Comparison of ENCODE assay signal across 1 cellular context in the genomic region with DNA sequence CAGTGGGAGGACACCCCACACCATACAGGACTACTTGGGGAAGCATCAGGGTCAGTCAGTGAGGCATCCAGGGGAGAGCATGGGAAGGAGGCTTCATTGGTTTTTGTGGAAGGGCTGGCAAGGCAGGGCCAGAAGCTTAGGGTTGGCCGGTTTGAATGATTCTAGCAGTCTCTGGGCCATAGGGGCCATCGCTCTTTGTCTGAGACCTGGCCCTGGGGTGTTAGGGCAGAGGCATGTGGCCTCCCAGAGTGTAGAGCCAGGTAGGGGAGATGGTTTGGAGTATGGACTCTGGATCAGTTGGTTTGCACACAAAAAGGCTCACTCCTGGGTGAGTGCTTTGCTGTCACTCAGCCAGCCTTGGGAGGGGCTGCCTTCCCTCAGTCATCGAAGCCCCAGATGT.
TF ChIP-seq lines count a peak whose summit lies in the region.

No MANE protein-coding gene starts in this region.

TF ChIP-seq in GM23338, 12 proteins besides CTCF, POLR2A, EP300 and RAD21 (continued from another document):
- TF ChIP-seq, protein P1, sequence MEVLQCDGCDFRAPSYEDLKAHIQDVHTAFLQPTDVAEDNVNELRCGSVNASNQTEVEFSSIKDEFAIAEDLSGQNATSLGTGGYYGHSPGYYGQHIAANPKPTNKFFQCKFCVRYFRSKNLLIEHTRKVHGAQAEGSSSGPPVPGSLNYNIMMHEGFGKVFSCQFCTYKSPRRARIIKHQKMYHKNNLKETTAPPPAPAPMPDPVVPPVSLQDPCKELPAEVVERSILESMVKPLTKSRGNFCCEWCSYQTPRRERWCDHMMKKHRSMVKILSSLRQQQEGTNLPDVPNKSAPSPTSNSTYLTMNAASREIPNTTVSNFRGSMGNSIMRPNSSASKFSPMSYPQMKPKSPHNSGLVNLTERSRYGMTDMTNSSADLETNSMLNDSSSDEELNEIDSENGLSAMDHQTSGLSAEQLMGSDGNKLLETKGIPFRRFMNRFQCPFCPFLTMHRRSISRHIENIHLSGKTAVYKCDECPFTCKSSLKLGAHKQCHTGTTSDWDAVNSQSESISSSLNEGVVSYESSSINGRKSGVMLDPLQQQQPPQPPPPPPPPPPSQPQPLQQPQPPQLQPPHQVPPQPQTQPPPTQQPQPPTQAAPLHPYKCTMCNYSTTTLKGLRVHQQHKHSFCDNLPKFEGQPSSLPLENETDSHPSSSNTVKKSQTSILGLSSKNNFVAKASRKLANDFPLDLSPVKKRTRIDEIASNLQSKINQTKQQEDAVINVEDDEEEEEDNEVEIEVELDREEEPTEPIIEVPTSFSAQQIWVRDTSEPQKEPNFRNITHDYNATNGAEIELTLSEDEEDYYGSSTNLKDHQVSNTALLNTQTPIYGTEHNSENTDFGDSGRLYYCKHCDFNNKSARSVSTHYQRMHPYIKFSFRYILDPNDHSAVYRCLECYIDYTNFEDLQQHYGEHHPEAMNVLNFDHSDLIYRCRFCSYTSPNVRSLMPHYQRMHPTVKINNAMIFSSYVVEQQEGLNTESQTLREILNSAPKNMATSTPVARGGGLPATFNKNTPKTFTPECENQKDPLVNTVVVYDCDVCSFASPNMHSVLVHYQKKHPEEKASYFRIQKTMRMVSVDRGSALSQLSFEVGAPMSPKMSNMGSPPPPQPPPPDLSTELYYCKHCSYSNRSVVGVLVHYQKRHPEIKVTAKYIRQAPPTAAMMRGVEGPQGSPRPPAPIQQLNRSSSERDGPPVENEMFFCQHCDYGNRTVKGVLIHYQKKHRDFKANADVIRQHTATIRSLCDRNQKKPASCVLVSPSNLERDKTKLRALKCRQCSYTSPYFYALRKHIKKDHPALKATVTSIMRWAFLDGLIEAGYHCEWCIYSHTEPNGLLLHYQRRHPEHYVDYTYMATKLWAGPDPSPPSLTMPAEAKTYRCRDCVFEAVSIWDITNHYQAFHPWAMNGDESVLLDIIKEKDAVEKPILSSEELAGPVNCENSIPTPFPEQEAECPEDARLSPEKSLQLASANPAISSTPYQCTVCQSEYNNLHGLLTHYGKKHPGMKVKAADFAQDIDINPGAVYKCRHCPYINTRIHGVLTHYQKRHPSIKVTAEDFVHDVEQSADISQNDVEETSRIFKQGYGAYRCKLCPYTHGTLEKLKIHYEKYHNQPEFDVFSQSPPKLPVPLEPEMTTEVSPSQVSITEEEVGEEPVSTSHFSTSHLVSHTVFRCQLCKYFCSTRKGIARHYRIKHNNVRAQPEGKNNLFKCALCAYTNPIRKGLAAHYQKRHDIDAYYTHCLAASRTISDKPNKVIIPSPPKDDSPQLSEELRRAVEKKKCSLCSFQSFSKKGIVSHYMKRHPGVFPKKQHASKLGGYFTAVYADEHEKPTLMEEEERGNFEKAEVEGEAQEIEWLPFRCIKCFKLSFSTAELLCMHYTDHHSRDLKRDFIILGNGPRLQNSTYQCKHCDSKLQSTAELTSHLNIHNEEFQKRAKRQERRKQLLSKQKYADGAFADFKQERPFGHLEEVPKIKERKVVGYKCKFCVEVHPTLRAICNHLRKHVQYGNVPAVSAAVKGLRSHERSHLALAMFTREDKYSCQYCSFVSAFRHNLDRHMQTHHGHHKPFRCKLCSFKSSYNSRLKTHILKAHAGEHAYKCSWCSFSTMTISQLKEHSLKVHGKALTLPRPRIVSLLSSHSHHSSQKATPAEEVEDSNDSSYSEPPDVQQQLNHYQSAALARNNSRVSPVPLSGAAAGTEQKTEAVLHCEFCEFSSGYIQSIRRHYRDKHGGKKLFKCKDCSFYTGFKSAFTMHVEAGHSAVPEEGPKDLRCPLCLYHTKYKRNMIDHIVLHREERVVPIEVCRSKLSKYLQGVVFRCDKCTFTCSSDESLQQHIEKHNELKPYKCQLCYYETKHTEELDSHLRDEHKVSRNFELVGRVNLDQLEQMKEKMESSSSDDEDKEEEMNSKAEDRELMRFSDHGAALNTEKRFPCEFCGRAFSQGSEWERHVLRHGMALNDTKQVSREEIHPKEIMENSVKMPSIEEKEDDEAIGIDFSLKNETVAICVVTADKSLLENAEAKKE (CRISPR knock-in tag; IDR thresholded peaks at IDR 0.05): no peak
- no peak for TF ChIP-seq ZNF331 (CRISPR knock-in tag; IDR thresholded peaks at IDR 0.05; ENCODE audit: low read depth)
- TF ChIP-seq, protein P2, sequence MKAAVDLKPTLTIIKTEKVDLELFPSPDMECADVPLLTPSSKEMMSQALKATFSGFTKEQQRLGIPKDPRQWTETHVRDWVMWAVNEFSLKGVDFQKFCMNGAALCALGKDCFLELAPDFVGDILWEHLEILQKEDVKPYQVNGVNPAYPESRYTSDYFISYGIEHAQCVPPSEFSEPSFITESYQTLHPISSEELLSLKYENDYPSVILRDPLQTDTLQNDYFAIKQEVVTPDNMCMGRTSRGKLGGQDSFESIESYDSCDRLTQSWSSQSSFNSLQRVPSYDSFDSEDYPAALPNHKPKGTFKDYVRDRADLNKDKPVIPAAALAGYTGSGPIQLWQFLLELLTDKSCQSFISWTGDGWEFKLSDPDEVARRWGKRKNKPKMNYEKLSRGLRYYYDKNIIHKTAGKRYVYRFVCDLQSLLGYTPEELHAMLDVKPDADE (IDR thresholded peaks at IDR 0.05): no peak
- TF ChIP-seq NANOG (IDR thresholded peaks at IDR 0.05; ENCODE audit: borderline replicate concordance): no peak
TF ChIP-seq in GM23338: peak in this region for 0.
